In the genomic region with DNA sequence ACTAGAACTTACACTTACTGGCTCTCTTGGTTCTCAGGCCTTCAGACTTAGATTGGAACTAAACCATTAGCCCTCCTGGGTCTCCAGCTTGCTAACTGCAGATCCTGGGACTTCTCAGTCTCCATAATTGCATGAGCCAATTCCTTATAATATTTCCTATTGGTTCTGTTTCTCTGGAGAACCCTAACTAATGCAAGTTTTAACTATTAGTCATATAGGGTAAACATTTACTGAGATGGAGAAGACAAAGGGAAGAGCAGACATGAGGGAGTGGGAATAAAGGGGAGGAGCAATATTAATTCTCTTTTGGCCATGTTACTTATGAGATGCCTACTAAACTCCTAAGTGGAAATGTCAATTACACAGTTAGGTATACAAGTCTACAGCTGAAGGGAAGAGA, we compare ENCODE assay signal across 30 cellular contexts. TPM values are rescaled to one million over a fixed set of nuclear protein-coding genes. Genes with fewer than 3 reads are reported as not detected.
DNase-seq lines count a peak whose midpoint lies in the region; ATAC-seq, FAIRE-seq and TF ChIP-seq lines count a peak whose summit lies in the region.
"Had no signal": no experiment of that assay in that cellular context is flagged by ENCODE, and none has a peak within 500 bp of the region (broad histone marks: within the 10 kb centered on the region; RNA-seq: fewer than 3 reads in every experiment).

No MANE protein-coding gene starts in this region.

- peaks cover 10% of the 10 kb centered on the region for H3K4me1 ChIP-seq in A549
- peaks cover 8% of the 10 kb centered on the region for H3K4me1 ChIP-seq in foreskin keratinocyte
- H3K4me1 ChIP-seq: esophagus squamous epithelium, lower lobe of right lung, pancreas, transverse colon had no signal

- no peak for FAIRE-seq in A549 (lab: Jason Lieb, UNC)
- no peak for FAIRE-seq in bronchial epithelial cell (lab: Jason Lieb, UNC)
- FAIRE-seq: kidney, pancreas, TTC549 had no signal

- CTCF ChIA-PET in A549 (lab: Yijun Ruan, JAX): no interaction called here

- no peak for TF ChIP-seq POLR2A in A549 (IDR thresholded peaks at IDR 0.05; ENCODE audit: low read length)

- TF ChIP-seq EP300 in A549 (IDR thresholded peaks at IDR 0.05): no peak

- TF ChIP-seq RAD21 in A549 (conservative IDR thresholded peaks at IDR 0.05 in 1 of 2, IDR thresholded peaks at IDR 0.05 in 1 of 2): no peak

- POLR2A ChIA-PET in A549 (lab: Yijun Ruan, JAX): no interaction called here

- H3K36me3 ChIP-seq in bronchial epithelial cell (ENCODE audit: control insufficient read depth, insufficient read depth, low read length): no peaks in the 10 kb centered on the region

- H3K4me2 ChIP-seq in A549: peak overlapping the region; percentile 37; the same call in 2 of the 3 replicates

- peak; percentile 39 to 74; a peak in 4 of 6 replicates for ATAC-seq in A549
- peak; percentile 51 for ATAC-seq in foreskin keratinocyte
- ATAC-seq in GM21515 (IDR thresholded peaks at IDR 0.05; ENCODE audit: unreplicated experiment): no peak
- no peak for ATAC-seq in GM21529 (IDR thresholded peaks at IDR 0.05; ENCODE audit: unreplicated experiment)
- ATAC-seq: activated CD4-positive, CD25-positive, alpha-beta regulatory T cell treated with anti-CD3 and anti-CD28 coated beads, Interleukin-2, amount 50 U/mL, for 24 hours; HCT116; lower lobe of right lung; pancreas had no signal

- TF ChIP-seq CTCF in A549 (IDR thresholded peaks at IDR 0.05) (no peak), bronchial epithelial cell (IDR thresholded peaks at IDR 0.05; ENCODE audit: insufficient read depth, low read length, severe bottlenecking) (no peak), foreskin keratinocyte (conservative IDR thresholded peaks at IDR 0.05) (no peak)

- H3K9me3 ChIP-seq in A549: no peaks in the 10 kb centered on the region
- H3K9me3 ChIP-seq: esophagus squamous epithelium, lower lobe of right lung, pancreas, transverse colon had no signal

- peak in 1 of 2 experiments; percentile 17 for DNase-seq in A549 (ENCODE audit: low read depth in 1 of 2, low spot score in 1 of 2)
- peak; percentile 33 for DNase-seq in HS-5 (ENCODE audit: low read depth)
- peak; percentile 39 for DNase-seq in bronchial epithelial cell (ENCODE audit: low read depth)
- DNase-seq in foreskin keratinocyte: peak; percentile 3 to 25
- no peak for DNase-seq in medulla oblongata (ENCODE audit: extremely low spot score)
- no peak for DNase-seq in DMS79 (lab: John Stamatoyannopoulos, UW)
- DNase-seq: 8988T; activated CD4-positive, alpha-beta memory T cell treated with anti-CD3 and anti-CD28 coated beads, Interleukin-2, amount 10 ng/mL, durations not matched to agents 7 days and 5 days; activated CD8-positive, alpha-beta memory T cell treated with anti-CD3 and anti-CD28 coated beads, Interleukin-2, amount 50 U/mL, for 48 hours; amygdala; CD4-positive, CD25-positive, alpha-beta regulatory T cell; endodermal cell; esophagus squamous epithelium; GDM1; head of caudate nucleus; Karpas-422; kidney; lower lobe of right lung; NCI-H1694 treated with DMSO at 0.1 percent for 48 hours; NCI-H2171 treated with DMSO at 0.1 percent for 48 hours; NCI-H524; nephron progenitor cell; pancreas; stimulated activated CD4-positive, alpha-beta T cell treated with anti-CD3 and anti-CD28 coated beads, Interleukin-2, amount 100 ng/mL, for 24 hours; transverse colon had no signal

- H3K4me3 ChIP-seq in A549 (no peak overlapping the region), bronchial epithelial cell (ENCODE audit: low read depth, low read length) (no peak overlapping the region)
- H3K4me3 ChIP-seq: esophagus squamous epithelium, lower lobe of right lung, pancreas, transverse colon had no signal

- 0 out of 6 replicates have a peak overlapping the region, but pooled peaks of 1 of the 2 experiments have one; percentile 22 for H3K27ac ChIP-seq in A549
- no peak overlapping the region for H3K27ac ChIP-seq in foreskin keratinocyte
- H3K27ac ChIP-seq: esophagus squamous epithelium, lower lobe of right lung, pancreas, transverse colon had no signal

- H3K27me3 ChIP-seq in bronchial epithelial cell (ENCODE audit: control insufficient read depth, insufficient read depth, low read length) (no peaks in the 10 kb centered on the region), foreskin keratinocyte (no peaks in the 10 kb centered on the region)
- H3K27me3 ChIP-seq: esophagus squamous epithelium, pancreas, transverse colon had no signal

TF ChIP-seq in A549, 52 proteins besides CTCF, POLR2A, EP300 and RAD21 (continues in another document):
- TF ChIP-seq BHLHE40 (IDR thresholded peaks at IDR 0.05; ENCODE audit: low read depth, low read length) (no peak), HMGXB4 (CRISPR knock-in tag; IDR thresholded peaks at IDR 0.05; ENCODE audit: borderline replicate concordance) (no peak), POLR2AphosphoS2 (conservative IDR thresholded peaks at IDR 0.05; ENCODE audit: low read length) (no peak), MAZ (IDR thresholded peaks at IDR 0.05; ENCODE audit: borderline replicate concordance, low read depth, low read length) (no peak), NFE2L2 (conservative IDR thresholded peaks at IDR 0.05; ENCODE audit: low read length) (no peak), ELK1 (IDR thresholded peaks at IDR 0.05; ENCODE audit: low read depth, low read length) (no peak), JUNB (IDR thresholded peaks at IDR 0.05) (no peak), CHD2 (IDR thresholded peaks at IDR 0.05; ENCODE audit: low read length, partially characterized antibody) (no peak), MYC (IDR thresholded peaks at IDR 0.05; ENCODE audit: borderline replicate concordance, low read length) (no peak), NPAS2 (CRISPR knock-in tag; IDR thresholded peaks at IDR 0.05; ENCODE audit: borderline replicate concordance) (no peak), TP53 (CRISPR knock-in tag; IDR thresholded peaks at IDR 0.05) (no peak), ZC3H11A (IDR thresholded peaks at IDR 0.05) (no peak), MAX (IDR thresholded peaks at IDR 0.05) (no peak), KDM1A (IDR thresholded peaks at IDR 0.05; ENCODE audit: low read depth) (no peak)
- TF ChIP-seq, protein P1, sequence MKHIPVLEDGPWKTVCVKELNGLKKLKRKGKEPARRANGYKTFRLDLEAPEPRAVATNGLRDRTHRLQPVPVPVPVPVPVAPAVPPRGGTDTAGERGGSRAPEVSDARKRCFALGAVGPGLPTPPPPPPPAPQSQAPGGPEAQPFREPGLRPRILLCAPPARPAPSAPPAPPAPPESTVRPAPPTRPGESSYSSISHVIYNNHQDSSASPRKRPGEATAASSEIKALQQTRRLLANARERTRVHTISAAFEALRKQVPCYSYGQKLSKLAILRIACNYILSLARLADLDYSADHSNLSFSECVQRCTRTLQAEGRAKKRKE (CRISPR knock-in tag; IDR thresholded peaks at IDR 0.05; ENCODE audit: low read depth): no peak
- TF ChIP-seq, protein P2, sequence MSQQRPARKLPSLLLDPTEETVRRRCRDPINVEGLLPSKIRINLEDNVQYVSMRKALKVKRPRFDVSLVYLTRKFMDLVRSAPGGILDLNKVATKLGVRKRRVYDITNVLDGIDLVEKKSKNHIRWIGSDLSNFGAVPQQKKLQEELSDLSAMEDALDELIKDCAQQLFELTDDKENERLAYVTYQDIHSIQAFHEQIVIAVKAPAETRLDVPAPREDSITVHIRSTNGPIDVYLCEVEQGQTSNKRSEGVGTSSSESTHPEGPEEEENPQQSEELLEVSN (IDR thresholded peaks at IDR 0.05; ENCODE audit: borderline replicate concordance, low read depth): no peak
- TF ChIP-seq, protein P3, sequence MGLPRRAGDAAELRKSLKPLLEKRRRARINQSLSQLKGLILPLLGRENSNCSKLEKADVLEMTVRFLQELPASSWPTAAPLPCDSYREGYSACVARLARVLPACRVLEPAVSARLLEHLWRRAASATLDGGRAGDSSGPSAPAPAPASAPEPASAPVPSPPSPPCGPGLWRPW (IDR thresholded peaks at IDR 0.05): no peak

RNA-seq across cellular contexts. Expression of gene LNPK, which starts 25.3 kb away (rescaled TPM):
- polyA plus RNA-seq in A549 (2011; rRNA removed) (21.2 and 24.7 TPM in 2 replicates), A549 (2017; fragmentation: RNase III; extraction: RNeasy Plus Mini Kit Qiagen cat#74134 plus additional on column Dnase treatment) (10.8 to 13.4 TPM (median 13.1 TPM) in 3 replicates), foreskin keratinocyte (4.5 and 5.6 TPM in 2 replicates)
- polyA plus RNA-seq in A549 (2012; cell fraction: cytosol; rRNA removed): 3.7 and 5.1 TPM in 2 replicates
- 2.1 and 3.4 TPM in 2 replicates for polyA plus RNA-seq in A549 (2012; cell fraction: nucleus; rRNA removed)
- 17.2 and 20.2 TPM in 2 replicates for polyA minus RNA-seq in A549 (2011; rRNA and poly(A)+ RNA removed)
- total RNA-seq in bronchial epithelial cell (16.6 and 20.0 TPM in 2 replicates), foreskin keratinocyte (24.1 and 27.2 TPM in 2 replicates)

Comparison
In these comparisons a context has a peak if more than half of its experiments do, and no peak if none do; other contexts are left out.
1. ATAC-seq: peak in A549 (2 of 2) and foreskin keratinocyte (single experiment); none in GM21515 (single experiment) and GM21529 (single experiment).
2. DNase-seq: peak in HS-5 (single experiment), bronchial epithelial cell (single experiment) and foreskin keratinocyte (2 of 2); none in medulla oblongata (single experiment) and DMS79 (single experiment).